Comparison of ENCODE assay signal across 8 cellular contexts in genomic region chr10:88991161-88991899, GRCh38. TPM values are rescaled to one million over a fixed set of nuclear protein-coding genes. Genes with fewer than 3 reads are reported as not detected.
DNase-seq lines count a peak whose midpoint lies in the region; ATAC-seq and TF ChIP-seq lines count a peak whose summit lies in the region.

No MANE protein-coding gene starts in this region.

- H3K9me3 Mint-ChIP-seq in activated naive CD8-positive, alpha-beta T cell treated with anti-CD3 and anti-CD28 coated beads, Interleukin-2, amount 10 ng/mL, durations not matched to agents 7 days and 5 days: peaks cover 3% of the 10 kb centered on the region

- peak overlapping the region; percentile 99 for H3K27ac Mint-ChIP-seq in activated naive CD8-positive, alpha-beta T cell treated with anti-CD3 and anti-CD28 coated beads, Interleukin-2, amount 10 ng/mL, durations not matched to agents 7 days and 5 days

- H3K4me1 ChIP-seq in parathyroid adenoma (peaks cover 7% of the 10 kb centered on the region), urinary bladder (ENCODE audit: insufficient read depth) (no peaks in the 10 kb centered on the region)

- peak overlapping the region; percentile 29 for H3K27ac ChIP-seq in parathyroid adenoma
- H3K27ac ChIP-seq in urinary bladder (ENCODE audit: low read depth): peak overlapping the region; percentile 96

- ATAC-seq in HG03460 (IDR thresholded peaks at IDR 0.05; ENCODE audit: unreplicated experiment): peak; percentile 23
- ATAC-seq in activated naive CD8-positive, alpha-beta T cell treated with anti-CD3 and anti-CD28 coated beads, Interleukin-2, amount 10 ng/mL, durations not matched to agents 7 days and 5 days (ENCODE audit: low read depth): peak; percentile 46

- H3K9me3 ChIP-seq in parathyroid adenoma (ENCODE audit: control insufficient read depth, low read length): no peaks in the 10 kb centered on the region

- in situ Hi-C loops in GM18951 (cut with MboI; ENCODE audit: low sequenced_read_pairs, unreplicated experiment): no loop called here

- H3K9ac ChIP-seq in parathyroid adenoma: no peak overlapping the region

- H3K36me3 Mint-ChIP-seq in activated naive CD8-positive, alpha-beta T cell treated with anti-CD3 and anti-CD28 coated beads, Interleukin-2, amount 10 ng/mL, durations not matched to agents 7 days and 5 days: peaks cover 28% of the 10 kb centered on the region

- under 1% methylated on average over 38 of the region's 38 CpGs for WGBS in urinary bladder

- H3K4me3 ChIP-seq in parathyroid adenoma (ENCODE audit: low read depth, low read length) (peak overlapping the region; percentile 76), urinary bladder (ENCODE audit: low read depth, low read length) (peak overlapping the region; percentile 86)

- H3K4me1 Mint-ChIP-seq in activated naive CD8-positive, alpha-beta T cell treated with anti-CD3 and anti-CD28 coated beads, Interleukin-2, amount 10 ng/mL, durations not matched to agents 7 days and 5 days: peaks cover 62% of the 10 kb centered on the region

- POLR2A ChIA-PET in activated naive CD8-positive, alpha-beta T cell treated with anti-CD3 and anti-CD28 coated beads, Interleukin-2, amount 10 ng/mL, durations not matched to agents 7 days and 5 days (lab: Charles Lee): interaction anchor here (1.0 to 3.0 kb wide), 21 partner anchors 9 to 341 kb away, joined by 3 to 39 read pairs (median 4); partner anchors contain the start of genes IFIT2 and STAMBPL1

- H3K79me2 ChIP-seq in parathyroid adenoma: no peaks in the 10 kb centered on the region

- peak; percentile 59 for TF ChIP-seq POLR2A in GM18951 (IDR thresholded peaks at IDR 0.05; ENCODE audit: extremely low read depth, insufficient read depth, insufficient read length)

- H2AFZ ChIP-seq in parathyroid adenoma: peak overlapping the region; percentile 70

- H3K4me2 ChIP-seq in parathyroid adenoma (ENCODE audit: low read length): peak overlapping the region; percentile 96

- intact Hi-C loops in cardiac septum (cut with DNase I): no loop called here

- H3K36me3 ChIP-seq in parathyroid adenoma (ENCODE audit: control insufficient read depth, insufficient read depth, low read length) (no peaks in the 10 kb centered on the region), urinary bladder (ENCODE audit: insufficient read depth) (no peaks in the 10 kb centered on the region)

- no peak for TF ChIP-seq CTCF in parathyroid adenoma (IDR thresholded peaks at IDR 0.05)

- H3K27me3 ChIP-seq in parathyroid adenoma (ENCODE audit: control insufficient read depth, insufficient read depth, low read length): no peaks in the 10 kb centered on the region

- DNase-seq in AG08396 (ENCODE audit: low spot score) (peak; percentile 68), SKM-1 treated with dmso at 0.1 percent for 144 hours (lab: John Stamatoyannopoulos, UW; ENCODE audit: unreplicated experiment) (peak; percentile 51), cardiac septum (ENCODE audit: low spot score) (peak; percentile 90)
- DNase-seq in activated naive CD8-positive, alpha-beta T cell treated with anti-CD3 and anti-CD28 coated beads, Interleukin-2, amount 10 ng/mL, durations not matched to agents 7 days and 5 days: peak; percentile 78

- H3K27me3 Mint-ChIP-seq in activated naive CD8-positive, alpha-beta T cell treated with anti-CD3 and anti-CD28 coated beads, Interleukin-2, amount 10 ng/mL, durations not matched to agents 7 days and 5 days: no peaks in the 10 kb centered on the region

- H3K4me3 Mint-ChIP-seq in activated naive CD8-positive, alpha-beta T cell treated with anti-CD3 and anti-CD28 coated beads, Interleukin-2, amount 10 ng/mL, durations not matched to agents 7 days and 5 days: peak overlapping the region; percentile 100

RNA-seq across cellular contexts. Expression of gene FAS, which starts 0.7 kb away (rescaled TPM):
- 10 to 100 TPM; 47.2 to 54.1 TPM for total RNA-seq in activated naive CD8-positive, alpha-beta T cell treated with anti-CD3 and anti-CD28 coated beads, Interleukin-2, amount 10 ng/mL, durations not matched to agents 7 days and 5 days
- total RNA-seq in cardiac septum (5.1 TPM), urinary bladder (48.3 TPM)
- 9.5 TPM for polyA plus RNA-seq in urinary bladder

RNA-seq across cellular contexts. Expression of gene ACTA2, which starts 38.8 kb away (rescaled TPM):
- total RNA-seq in activated naive CD8-positive, alpha-beta T cell treated with anti-CD3 and anti-CD28 coated beads, Interleukin-2, amount 10 ng/mL, durations not matched to agents 7 days and 5 days: 10 to 100 TPM; 11.0 to 13.8 TPM
- 162 TPM for total RNA-seq in cardiac septum
- 3,971 TPM for total RNA-seq in urinary bladder
- polyA plus RNA-seq in urinary bladder: 6,755 TPM

Comparison
In these comparisons a context has a peak if more than half of its experiments do, and no peak if none do; other contexts are left out.
1. Peak in every context shown above with its lines: DNase-seq, ATAC-seq, H3K4me3 ChIP-seq and H3K27ac ChIP-seq.
2. RNA of gene ACTA2, which starts 38.8 kb away (total RNA-seq): 3,971 TPM in urinary bladder (single experiment); 162 TPM in cardiac septum (single experiment) and 11.0 to 13.8 TPM in activated naive CD8-positive, alpha-beta T cell treated with anti-CD3 and anti-CD28 coated beads, Interleukin-2, amount 10 ng/mL, durations not matched to agents 7 days and 5 days; every median in the first group is over 10 times any median in the second.